ENCODE assay signal across 8 cellular contexts in the genomic region with DNA sequence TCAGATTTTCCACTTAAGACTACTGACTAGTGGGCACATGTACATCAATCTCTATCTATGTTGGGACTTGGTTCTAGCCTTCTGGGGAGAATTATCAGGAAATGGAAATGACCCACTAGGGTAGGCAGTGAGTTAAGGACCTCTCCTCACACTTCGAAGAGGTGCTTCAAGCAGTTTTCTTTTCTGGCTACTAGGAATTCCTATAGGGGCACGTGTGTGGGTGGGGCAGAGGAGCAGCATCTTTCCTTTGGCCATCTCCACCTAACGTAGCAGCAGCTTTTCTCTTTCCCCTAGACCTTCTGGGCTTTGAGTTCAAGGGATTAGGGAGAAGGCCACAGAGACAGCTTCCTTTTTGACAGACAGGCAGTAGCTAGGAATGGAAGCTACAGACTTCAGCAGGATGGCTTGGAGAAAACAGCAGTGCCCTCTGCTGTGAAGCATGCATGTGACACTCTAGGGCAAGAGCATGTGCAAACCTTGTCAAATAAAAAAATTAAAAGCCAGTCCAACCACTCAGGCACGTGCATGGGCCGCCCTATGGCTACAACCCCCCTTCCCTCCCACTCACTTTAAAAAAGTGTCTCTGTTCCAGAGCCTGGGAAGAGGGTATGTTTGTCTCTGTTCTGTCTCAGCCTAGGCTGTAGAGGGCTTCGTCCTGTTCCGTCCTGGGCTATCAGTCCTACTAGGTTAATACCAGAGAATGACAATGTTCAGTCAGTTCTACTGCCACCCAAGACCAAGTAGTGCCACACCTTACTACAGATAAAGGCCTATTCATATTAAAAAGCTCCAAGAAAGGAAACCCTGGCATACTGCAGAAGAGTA. TPM values are rescaled to one million over a fixed set of nuclear protein-coding genes. Genes with fewer than 3 reads are reported as not detected.
A peak's percentile ranks its signal among the peaks of the same experiment; 100 is the strongest.
DNase-seq lines count a peak whose midpoint lies in the region; ATAC-seq and TF ChIP-seq lines count a peak whose summit lies in the region.

No MANE protein-coding gene starts in this region.

- ATAC-seq in GM18868 (IDR thresholded peaks at IDR 0.05; ENCODE audit: unreplicated experiment): peak; percentile 41
- no peak for ATAC-seq in activated CD4-positive, CD25-positive, alpha-beta regulatory T cell treated with anti-CD3 and anti-CD28 coated beads, Interleukin-2, amount 50 U/mL, for 24 hours
- ATAC-seq in GM21576 (IDR thresholded peaks at IDR 0.05; ENCODE audit: unreplicated experiment): no peak

- no peak overlapping the region for H3K27ac ChIP-seq in mesenchymal stem cell (ENCODE audit: low read length, poor library complexity, severe bottlenecking)

- H4K91ac ChIP-seq in mesenchymal stem cell (ENCODE audit: low read length): no peak overlapping the region

- no peak overlapping the region for H2BK15ac ChIP-seq in mesenchymal stem cell (ENCODE audit: low read depth, poor library complexity, severe bottlenecking)

- H3K36me3 ChIP-seq in BE2C (no peaks in the 10 kb centered on the region), mesenchymal stem cell (ENCODE audit: control insufficient read depth in 1 of 2, insufficient read depth in 2 of 2, low read depth in 1 of 2, low read length in 2 of 2) (no peaks in the 10 kb centered on the region)

- H3K4me2 ChIP-seq in mesenchymal stem cell (ENCODE audit: low read length, poor library complexity, severe bottlenecking): no peak overlapping the region

- H3K79me1 ChIP-seq in mesenchymal stem cell (replicated peaks; ENCODE audit: low read length, poor library complexity, severe bottlenecking): no peaks in the 10 kb centered on the region

- H3K4me1 ChIP-seq in BE2C (no peaks in the 10 kb centered on the region), mesenchymal stem cell (ENCODE audit: control insufficient read depth, insufficient read depth, low read depth, low read length) (no peaks in the 10 kb centered on the region)

- no peak overlapping the region for H2BK5ac ChIP-seq in mesenchymal stem cell (ENCODE audit: low read depth, low read length, poor library complexity, severe bottlenecking)

- no peak overlapping the region for H3K18ac ChIP-seq in mesenchymal stem cell (ENCODE audit: low read depth in 1 of 2, low read length in 2 of 2)

- peak overlapping the region; percentile 18 for H2AFZ ChIP-seq in mesenchymal stem cell (ENCODE audit: low read depth, low read length)

- H3K23ac ChIP-seq in mesenchymal stem cell (ENCODE audit: low read length in 2 of 2): no peak overlapping the region

- peak; percentile 85 for TF ChIP-seq CTCF in BE2C (IDR thresholded peaks at IDR 0.05; ENCODE audit: low read depth, low read length)

- no peak overlapping the region for H2AK5ac ChIP-seq in mesenchymal stem cell (ENCODE audit: low read length, severe bottlenecking)

- H3K4me3 ChIP-seq in BE2C (ENCODE audit: low read depth, low read length) (no peak overlapping the region), mesenchymal stem cell (ENCODE audit: insufficient read depth in 1 of 2, low read depth in 1 of 2, low read length in 2 of 2) (no peak overlapping the region)

- H2BK120ac ChIP-seq in mesenchymal stem cell (ENCODE audit: low read depth, low read length): no peak overlapping the region

- H3K9me3 ChIP-seq in BE2C: no peaks in the 10 kb centered on the region
- H3K9me3 ChIP-seq in mesenchymal stem cell (ENCODE audit: control insufficient read depth, low read length): no peaks in the 10 kb centered on the region

- no peak overlapping the region for H3K14ac ChIP-seq in mesenchymal stem cell (ENCODE audit: low read length in 2 of 2)

- H4K8ac ChIP-seq in mesenchymal stem cell (ENCODE audit: low read length): no peak overlapping the region

- 81% methylated on average over 6 of the region's 7 CpGs for WGBS in mesenchymal stem cell

- no peak overlapping the region for H3K4ac ChIP-seq in mesenchymal stem cell (ENCODE audit: low read depth in 1 of 2, low read length in 2 of 2)

- no peak overlapping the region for H2BK12ac ChIP-seq in mesenchymal stem cell (ENCODE audit: low read length in 2 of 2)

- H3K9ac ChIP-seq in mesenchymal stem cell (ENCODE audit: low read length): no peak overlapping the region

- DNase-seq in BE2C (peak; percentile 65), NOMO-1 treated with DMSO at 0.1 percent for 48 hours (lab: John Stamatoyannopoulos, UW; ENCODE audit: unreplicated experiment) (peak; percentile 45), dermis blood vessel endothelial cell (peak; percentile 75), mesenchymal stem cell (peak; percentile 67), NCI-H1048 (lab: John Stamatoyannopoulos, UW) (no peak)

- H3K27me3 ChIP-seq in BE2C: no peaks in the 10 kb centered on the region
- H3K27me3 ChIP-seq in mesenchymal stem cell (ENCODE audit: control insufficient read depth in 1 of 2, insufficient read depth in 1 of 2, low read length in 2 of 2): no peaks in the 10 kb centered on the region

RNA-seq across cellular contexts. Expression of gene GFRA3, which starts 8.7 kb away (rescaled TPM):
- 25.6 TPM for polyA plus RNA-seq in BE2C (2012; ENCODE audit: insufficient read depth, insufficient read length, low read depth)
- total RNA-seq in dermis blood vessel endothelial cell: not detected in 2 replicates
- not detected for polyA plus RNA-seq in mesenchymal stem cell (2013, experiment 1 of 2)
- not detected for polyA plus RNA-seq in mesenchymal stem cell (2013, experiment 2 of 2)

RNA-seq across cellular contexts. Expression of gene CDC25C, which starts 48.5 kb away (rescaled TPM):
- 1.4 TPM for polyA plus RNA-seq in BE2C (2012; ENCODE audit: insufficient read depth, insufficient read length, low read depth)
- total RNA-seq in dermis blood vessel endothelial cell: 2.4 and 11.3 TPM in 2 replicates
- 1.3 TPM for polyA plus RNA-seq in mesenchymal stem cell (2013, experiment 1 of 2)
- 1.3 TPM for polyA plus RNA-seq in mesenchymal stem cell (2013, experiment 2 of 2)

RNA-seq across cellular contexts. Expression of gene FAM53C, which starts 54.9 kb away (rescaled TPM):
- 40.1 TPM for polyA plus RNA-seq in BE2C (2012; ENCODE audit: insufficient read depth, insufficient read length, low read depth)
- total RNA-seq in dermis blood vessel endothelial cell: 28.6 and 34.3 TPM in 2 replicates
- polyA plus RNA-seq in mesenchymal stem cell (2013, experiment 1 of 2): 30.0 TPM
- polyA plus RNA-seq in mesenchymal stem cell (2013, experiment 2 of 2): 28.7 TPM
